Comparison of ENCODE assay signal across 8 cellular contexts in genomic region chr9:98034593-98035546, GRCh38. TPM values are rescaled to one million over a fixed set of nuclear protein-coding genes. Genes with fewer than 3 reads are reported as not detected.
A peak's percentile ranks its signal among the peaks of the same experiment; 100 is the strongest.
DNase-seq lines count a peak whose midpoint lies in the region; ATAC-seq and TF ChIP-seq lines count a peak whose summit lies in the region.

No MANE protein-coding gene starts in this region.

- dilution Hi-C loops in mammary epithelial cell (cut with HindIII; ENCODE audit: low sequenced_read_pairs) = loop anchor here (5.0 kb wide), 1 partner anchor 43 kb away; no protein-coding TSS in a partner anchor

- H3K9me3 ChIP-seq in DOHH2 (ENCODE audit: control insufficient read depth, insufficient read depth, low read length) = no peaks in the 10 kb centered on the region
- H3K9me3 ChIP-seq in mammary epithelial cell (replicated peaks; ENCODE audit: insufficient read depth, low read length) = no peaks in the 10 kb centered on the region

- peak overlapping the region; percentile 57 for H3K4me3 ChIP-seq in DOHH2 (ENCODE audit: low read length)
- no peak overlapping the region for H3K4me3 ChIP-seq in GM23338
- H3K4me3 ChIP-seq in mammary epithelial cell (replicated peaks in 1 of 3; ENCODE audit: insufficient read depth in 1 of 3, low read depth in 2 of 3, low read length in 3 of 3) = no peak overlapping the region

- CTCF ChIA-PET in mammary epithelial cell (lab: Charles Lee; ENCODE audit: low non-redundant PET) = interaction anchor here (0.5 to 0.6 kb wide), 4 partner anchors 17 to 225 kb away, joined by 3 to 21 read pairs (median 6); no protein-coding TSS in a partner anchor

- H3K36me3 Mint-ChIP-seq in GM23338 (ENCODE audit: low read depth) = no peaks in the 10 kb centered on the region

- WGBS in mammary epithelial cell (ENCODE audit: low coverage, missing lambda C conversion rate) = 46% methylated on average over 17 of the region's 20 CpGs

- H4K20me1 ChIP-seq in DOHH2 (ENCODE audit: control insufficient read depth, insufficient read depth, low read depth, low read length) (no peaks in the 10 kb centered on the region), GM23338 (replicated peaks; ENCODE audit: insufficient read depth) (no peaks in the 10 kb centered on the region), mammary epithelial cell (ENCODE audit: insufficient read depth, low read length) (no peaks in the 10 kb centered on the region)

- H3K79me2 ChIP-seq in DOHH2 (ENCODE audit: control insufficient read depth, low read length) = no peaks in the 10 kb centered on the region
- H3K79me2 ChIP-seq in GM23338 (replicated peaks; ENCODE audit: insufficient read depth) = no peaks in the 10 kb centered on the region
- no peaks in the 10 kb centered on the region for H3K79me2 ChIP-seq in mammary epithelial cell (ENCODE audit: insufficient read depth, low read length)

- peaks cover 14% of the 10 kb centered on the region for H3K27me3 Mint-ChIP-seq in GM23338 (ENCODE audit: insufficient read depth, low read depth, poor library complexity)

- peaks cover 3% of the 10 kb centered on the region; the same call in 1 of the 3 replicates for H3K4me1 Mint-ChIP-seq in GM23338

- ATAC-seq in GM23338 = peak; percentile 98
- no peak for ATAC-seq in GM21367 (IDR thresholded peaks at IDR 0.05; ENCODE audit: unreplicated experiment)

- BruUV-seq in mammary epithelial cell (replicated peaks; lab: Mats Ljungman, UMichigan) = no TSS peak

- peaks cover 44% of the 10 kb centered on the region for H3F3A ChIP-seq in DOHH2 (ENCODE audit: control insufficient read depth, insufficient read depth)
- H3F3A ChIP-seq in GM23338 (replicated peaks; ENCODE audit: low read depth) = no peaks in the 10 kb centered on the region

- H3K4me2 ChIP-seq in DOHH2 (ENCODE audit: low read length) = peak overlapping the region; percentile 64
- H3K4me2 ChIP-seq in GM23338 = no peak overlapping the region
- peak overlapping the region; percentile 53 for H3K4me2 ChIP-seq in mammary epithelial cell (ENCODE audit: insufficient read depth, low read depth, low read length)

- H2AFZ ChIP-seq in GM23338 = peak overlapping the region; percentile 87
- H2AFZ ChIP-seq in mammary epithelial cell (ENCODE audit: low read depth, low read length) = peak overlapping the region; percentile 81

- H3K27ac ChIP-seq in DOHH2 (ENCODE audit: low read depth, low read length) = peak overlapping the region; percentile 93
- no peak overlapping the region for H3K27ac ChIP-seq in GM23338 (ENCODE audit: low read depth)
- no peak overlapping the region for H3K27ac ChIP-seq in VCaP
- no peak overlapping the region for H3K27ac ChIP-seq in mammary epithelial cell (ENCODE audit: insufficient read depth, low read depth, low read length)

- intact Hi-C loops in mammary epithelial cell (cut with micrococcal nuclease) = loop anchor here (1.0 to 5.0 kb wide), 4 partner anchors 22 to 333 kb away; partner anchors contain the start of genes ANP32B and NANS

- H3K36me3 ChIP-seq in DOHH2 (ENCODE audit: control insufficient read depth, low read length) (no peaks in the 10 kb centered on the region), GM23338 (ENCODE audit: insufficient read depth) (no peaks in the 10 kb centered on the region), mammary epithelial cell (ENCODE audit: insufficient read depth, low read length) (no peaks in the 10 kb centered on the region)

- H3K27me3 ChIP-seq in DOHH2 (ENCODE audit: control insufficient read depth, low read length) = no peaks in the 10 kb centered on the region
- H3K27me3 ChIP-seq in GM23338 (ENCODE audit: insufficient read depth) = no peaks in the 10 kb centered on the region
- no peaks in the 10 kb centered on the region for H3K27me3 ChIP-seq in mammary epithelial cell (ENCODE audit: insufficient read depth, low read length)

- TF ChIP-seq CTCF in DOHH2 (IDR thresholded peaks at IDR 0.05; ENCODE audit: low read depth, low read length, poor library complexity, severe bottlenecking) = peak; percentile 82
- peak; percentile 80 to 92 for TF ChIP-seq CTCF in GM23338 (conservative IDR thresholded peaks at IDR 0.05; ENCODE audit: low read depth in 2 of 2)
- TF ChIP-seq CTCF in VCaP (conservative IDR thresholded peaks at IDR 0.05) = peak; percentile 79
- TF ChIP-seq CTCF in mammary epithelial cell (conservative IDR thresholded peaks at IDR 0.05 in 1 of 2, IDR thresholded peaks at IDR 0.05 in 1 of 2; ENCODE audit: extremely low read depth in 1 of 2, insufficient read depth in 1 of 2, low read depth in 1 of 2, low read length in 2 of 2) = peak; percentile 85

- in situ Hi-C loops in mammary epithelial cell (cut with MboI; ENCODE audit: low sequenced_read_pairs in 2 of 2) = no loop called here

- H3K4me3 Mint-ChIP-seq in GM23338 = no peak overlapping the region; the same call in 2 of the 3 replicates

- H3K9me3 Mint-ChIP-seq in GM23338 = no peaks in the 10 kb centered on the region

- H3K4me1 ChIP-seq in DOHH2 (ENCODE audit: control insufficient read depth, low read length) (peaks cover 100% of the 10 kb centered on the region), GM23338 (ENCODE audit: insufficient read depth) (no peaks in the 10 kb centered on the region), mammary epithelial cell (ENCODE audit: insufficient read depth, low read length) (peaks cover 8% of the 10 kb centered on the region)

- H3K27ac Mint-ChIP-seq in GM23338 = no peak overlapping the region

- H3K9me2 ChIP-seq in DOHH2 (replicated peaks; ENCODE audit: control insufficient read depth, low read length) (no peaks in the 10 kb centered on the region), GM23338 (ENCODE audit: insufficient read depth) (no peaks in the 10 kb centered on the region)

- no peak overlapping the region for H3K9ac ChIP-seq in mammary epithelial cell (ENCODE audit: insufficient read depth, low read length)

- DNase-seq in GM23338 (ENCODE audit: low spot score) (peak; percentile 96), NCI-H1105 (lab: John Stamatoyannopoulos, UW) (peak; percentile 55), mammary epithelial cell (peak; percentile 50), islet precursor cell (peak; percentile 86)
- DNase-seq in stimulated activated CD4-positive, alpha-beta T cell treated with anti-CD3 and anti-CD28 coated beads, Interleukin-1b, Interleukin-23, amount 100 ng/mL, for 4 hours (ENCODE audit: low read depth in 2 of 2) = peak; percentile 85 to 95

RNA-seq across cellular contexts. Expression of gene NANS, which starts 21.7 kb away (rescaled TPM):
- total RNA-seq in GM23338 (2014; rRNA removed; shearing (Covaris generic)) = 67.3 and 68.6 TPM in 2 replicates
- polyA plus RNA-seq in GM23338 (2016; fragmentation: Nextera tagmentation; extraction: Ambion mirVana) = 72.8 and 77.4 TPM in 2 replicates
- 10 to 100 TPM; 44.7 to 52.4 TPM for total RNA-seq in mammary epithelial cell
- 69.6 TPM for polyA plus RNA-seq in mammary epithelial cell
- polyA minus RNA-seq in mammary epithelial cell = 39.5 TPM

RNA-seq across cellular contexts. Expression of gene ANP32B, which starts 51.7 kb away (rescaled TPM):
- total RNA-seq in GM23338 (2014; rRNA removed; shearing (Covaris generic)) = 13.1 and 21.0 TPM in 2 replicates
- polyA plus RNA-seq in GM23338 (2016; fragmentation: Nextera tagmentation; extraction: Ambion mirVana) = 114 and 117 TPM in 2 replicates
- 100 to 1,000 TPM in 1 of 2 donors, 1 to 10 TPM in 1; 8.2 to 164 TPM for total RNA-seq in mammary epithelial cell
- 36.6 TPM for polyA plus RNA-seq in mammary epithelial cell
- 63.0 TPM for polyA minus RNA-seq in mammary epithelial cell
